ENCODE assay signal across 10 cellular contexts in the genomic region with DNA sequence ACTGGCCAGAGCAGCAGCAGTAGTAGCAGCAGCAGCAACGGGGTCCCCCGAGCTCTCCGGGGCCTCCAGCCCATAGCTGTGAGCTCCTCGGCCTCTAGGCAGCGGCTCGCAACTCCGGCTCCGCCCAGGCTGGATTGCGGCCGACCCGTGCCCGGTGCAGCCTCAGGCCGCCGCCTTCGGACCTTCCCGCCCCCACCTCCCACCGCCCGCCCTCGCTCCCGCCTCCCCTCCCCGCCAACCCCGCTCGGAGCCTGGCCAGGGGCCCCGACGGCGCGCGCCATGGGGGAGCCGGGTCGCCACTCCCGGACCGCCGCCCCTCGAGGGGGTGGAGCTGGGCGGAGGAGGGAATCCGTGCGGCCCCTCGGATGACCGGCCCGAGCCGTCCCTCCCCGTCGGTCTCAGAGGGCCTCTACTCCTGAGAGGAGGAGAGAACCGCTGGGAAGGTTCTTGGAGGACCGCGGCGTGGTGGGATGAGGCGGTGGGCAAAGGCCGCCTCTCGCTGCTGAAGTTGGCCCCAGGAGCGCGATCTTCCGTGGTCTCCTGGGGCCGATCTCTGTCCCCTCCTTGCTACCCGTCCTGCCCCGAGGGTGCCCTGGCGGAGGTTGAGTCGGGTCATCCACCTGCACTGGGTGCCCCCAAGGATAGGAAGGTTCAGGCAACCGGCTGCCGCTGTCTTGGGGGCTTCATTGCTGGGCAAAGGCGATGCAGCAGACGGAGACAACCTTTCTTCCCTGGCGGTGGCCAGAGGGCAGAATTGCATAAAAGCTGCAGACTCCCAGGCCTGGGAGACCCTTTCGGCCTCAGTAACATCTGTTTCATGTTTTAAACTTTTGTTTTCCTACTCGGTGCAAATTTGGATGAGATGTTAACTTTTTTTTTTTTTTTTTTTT. TPM values are rescaled to one million over a fixed set of nuclear protein-coding genes. Genes with fewer than 3 reads are reported as not detected.
DNase-seq lines count a peak whose midpoint lies in the region; TF ChIP-seq lines count a peak whose summit lies in the region.
"Had no signal": no experiment of that assay in that cellular context is flagged by ENCODE, and none has a peak within 500 bp of the region (broad histone marks: within the 10 kb centered on the region; RNA-seq: fewer than 3 reads in every experiment).

A gene with protein sequence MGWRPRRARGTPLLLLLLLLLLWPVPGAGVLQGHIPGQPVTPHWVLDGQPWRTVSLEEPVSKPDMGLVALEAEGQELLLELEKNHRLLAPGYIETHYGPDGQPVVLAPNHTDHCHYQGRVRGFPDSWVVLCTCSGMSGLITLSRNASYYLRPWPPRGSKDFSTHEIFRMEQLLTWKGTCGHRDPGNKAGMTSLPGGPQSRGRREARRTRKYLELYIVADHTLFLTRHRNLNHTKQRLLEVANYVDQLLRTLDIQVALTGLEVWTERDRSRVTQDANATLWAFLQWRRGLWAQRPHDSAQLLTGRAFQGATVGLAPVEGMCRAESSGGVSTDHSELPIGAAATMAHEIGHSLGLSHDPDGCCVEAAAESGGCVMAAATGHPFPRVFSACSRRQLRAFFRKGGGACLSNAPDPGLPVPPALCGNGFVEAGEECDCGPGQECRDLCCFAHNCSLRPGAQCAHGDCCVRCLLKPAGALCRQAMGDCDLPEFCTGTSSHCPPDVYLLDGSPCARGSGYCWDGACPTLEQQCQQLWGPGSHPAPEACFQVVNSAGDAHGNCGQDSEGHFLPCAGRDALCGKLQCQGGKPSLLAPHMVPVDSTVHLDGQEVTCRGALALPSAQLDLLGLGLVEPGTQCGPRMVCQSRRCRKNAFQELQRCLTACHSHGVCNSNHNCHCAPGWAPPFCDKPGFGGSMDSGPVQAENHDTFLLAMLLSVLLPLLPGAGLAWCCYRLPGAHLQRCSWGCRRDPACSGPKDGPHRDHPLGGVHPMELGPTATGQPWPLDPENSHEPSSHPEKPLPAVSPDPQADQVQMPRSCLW (minus strand): TSS at position 80 of the 890 bp plus-strand sequence. CDS start 6 bp downstream, at position 74.

- WGBS in spleen, 5 donors, result 8 to 29% (median 9%) methylated on average over 11 to 65 of the region's 65 CpGs

- H3K36me3 ChIP-seq in HUES48 (ENCODE audit: control insufficient read depth, insufficient read depth, low read length), result no peaks in the 10 kb centered on the region
- no peaks in the 10 kb centered on the region for H3K36me3 ChIP-seq in spleen

- H3K27ac ChIP-seq in HUES48 (ENCODE audit: low read depth, low read length) (no peak within 1 kb of the TSS), coronary artery (peak within 1 kb of the TSS; percentile 65 to 94), spleen (peak within 1 kb of the TSS in 4 of 8 donors; percentile 3 to 28 (median 16))

- H3K27me3 ChIP-seq in HUES48 (ENCODE audit: control insufficient read depth, insufficient read depth, low read length), result peaks cover 21% of the 10 kb centered on the region
- H3K27me3 ChIP-seq in spleen (replicated peaks in 1 of 7), result peaks cover 0 to 58% (median 24%) of the 10 kb centered on the region in 7 donors

- H3K9ac ChIP-seq in HUES48 (ENCODE audit: low read depth, low read length), result no peak within 1 kb of the TSS

- DNase-seq in coronary artery (ENCODE audit: low spot score) (no peak), left kidney (ENCODE audit: low read depth, low spot score) (peak; percentile 64), spleen (no peak), A172 (ENCODE audit: low spot score) (no peak), COLO668 (lab: John Stamatoyannopoulos, UW; ENCODE audit: unreplicated experiment) (no peak)
- DNase-seq in effector CD8-positive, alpha-beta T cell (lab: John Stamatoyannopoulos, UW), result no peak
- no peak for DNase-seq in stimulated activated CD4-positive, alpha-beta T cell treated with anti-CD3 and anti-CD28 coated beads, Interleukin-4, amount 100 ng/mL, for 4 hours
- DNase-seq: activated CD8-positive, alpha-beta T cell treated with anti-CD3 and anti-CD28 coated beads for 36 hours had no signal

- TF ChIP-seq CTCF in coronary artery (IDR thresholded peaks at IDR 0.05) (no peak), spleen (IDR thresholded peaks at IDR 0.05 in 8 of 11, conservative IDR thresholded peaks at IDR 0.05 in 3 of 11) (no peak)

- no peak for TF ChIP-seq POLR2A in spleen (IDR thresholded peaks at IDR 0.05)

- peaks cover 24% of the 10 kb centered on the region for H3K4me1 ChIP-seq in HUES48 (ENCODE audit: control insufficient read depth, insufficient read depth, low read length)
- H3K4me1 ChIP-seq in spleen, result peaks cover 0 to 38% (median 19%) of the 10 kb centered on the region in 6 donors

- H3K4me3 ChIP-seq in HUES48 (ENCODE audit: low read depth, low read length), result peak within 1 kb of the TSS; percentile 68
- peak within 1 kb of the TSS; percentile 76 for H3K4me3 ChIP-seq in coronary artery
- H3K4me3 ChIP-seq in spleen, result peak within 1 kb of the TSS; percentile 13 to 64 (median 28)
- H3K4me3 ChIP-seq: GM12878 had no signal

- intact Hi-C loops in spleen (cut with DNase I; ENCODE audit: low total_unique reads), result no loop called here

- H3K9me3 ChIP-seq in HUES48 (ENCODE audit: control insufficient read depth, insufficient read depth, low read length) (no peaks in the 10 kb centered on the region), spleen (no peaks in the 10 kb centered on the region)

RNA-seq across cellular contexts. Expression of the gene that starts here (rescaled TPM):
- 10 to 100 TPM in 3 of 7 donors, 1 to 10 TPM in 4; 4.0 to 10.7 (median 9.1) TPM for total RNA-seq in spleen
- 10 to 100 TPM in 1 of 3 donors, 1 to 10 TPM in 2; 5.9 to 31.6 (median 9.5) TPM for polyA plus RNA-seq in spleen
- total RNA-seq in A172 (2014; rRNA removed; shearing (Covaris generic)), result not detected in 2 replicates
- total RNA-seq: activated CD8-positive, alpha-beta T cell treated with anti-CD3 and anti-CD28 coated beads for 36 hours; GM12878 had no signal
- polyA plus RNA-seq: GM12878 had no signal
